In genomic region chr11:72735495-72736027, GRCh38 we compare ENCODE assay signal across 8 cellular contexts. TPM values are rescaled to one million over a fixed set of nuclear protein-coding genes. Genes with fewer than 3 reads are reported as not detected.
DNase-seq lines count a peak whose midpoint lies in the region; ATAC-seq and TF ChIP-seq lines count a peak whose summit lies in the region.

No MANE protein-coding gene starts in this region.

- H3K36me3 Mint-ChIP-seq in activated naive CD8-positive, alpha-beta T cell: peaks cover 4% of the 10 kb centered on the region
- peaks cover 13% of the 10 kb centered on the region for H3K36me3 Mint-ChIP-seq in activated naive CD8-positive, alpha-beta T cell treated with anti-CD3 and anti-CD28 coated beads, Interleukin-2, amount 50 U/mL, for 24 hours (ENCODE audit: low read depth)
- peaks cover 17% of the 10 kb centered on the region for H3K36me3 Mint-ChIP-seq in activated naive CD8-positive, alpha-beta T cell treated with anti-CD3 and anti-CD28 coated beads, Interleukin-2, amount 10 ng/mL, durations not matched to agents 7 days and 5 days

- no peaks in the 10 kb centered on the region for H3K27me3 ChIP-seq in upper lobe of right lung

- ATAC-seq in activated naive CD8-positive, alpha-beta T cell treated with anti-CD3 and anti-CD28 coated beads, Interleukin-2, amount 50 U/mL, for 24 hours: no peak
- ATAC-seq in activated naive CD8-positive, alpha-beta T cell treated with anti-CD3 and anti-CD28 coated beads, Interleukin-2, amount 10 ng/mL, durations not matched to agents 7 days and 5 days (ENCODE audit: low read depth): no peak
- ATAC-seq in upper lobe of right lung (no peak), GM18517 (IDR thresholded peaks at IDR 0.05; ENCODE audit: unreplicated experiment) (no peak)

- no peaks in the 10 kb centered on the region for H3K9me3 Mint-ChIP-seq in activated naive CD8-positive, alpha-beta T cell (ENCODE audit: low read depth)
- H3K9me3 Mint-ChIP-seq in activated naive CD8-positive, alpha-beta T cell treated with anti-CD3 and anti-CD28 coated beads, Interleukin-2, amount 50 U/mL, for 24 hours: no peaks in the 10 kb centered on the region
- H3K9me3 Mint-ChIP-seq in activated naive CD8-positive, alpha-beta T cell treated with anti-CD3 and anti-CD28 coated beads, Interleukin-2, amount 10 ng/mL, durations not matched to agents 7 days and 5 days: no peaks in the 10 kb centered on the region

- intact Hi-C loops in upper lobe of right lung (cut with DNase I): no loop called here
- intact Hi-C loops in posterior cingulate gyrus (cut with DNase I): no loop called here

- H3K27ac Mint-ChIP-seq in activated naive CD8-positive, alpha-beta T cell: peak overlapping the region; percentile 16
- H3K27ac Mint-ChIP-seq in activated naive CD8-positive, alpha-beta T cell treated with anti-CD3 and anti-CD28 coated beads, Interleukin-2, amount 50 U/mL, for 24 hours: no peak overlapping the region
- peak overlapping the region; percentile 76 for H3K27ac Mint-ChIP-seq in activated naive CD8-positive, alpha-beta T cell treated with anti-CD3 and anti-CD28 coated beads, Interleukin-2, amount 10 ng/mL, durations not matched to agents 7 days and 5 days

- peak overlapping the region; percentile 2 for H3K4me3 ChIP-seq in upper lobe of right lung

- no peak for DNase-seq in activated naive CD8-positive, alpha-beta T cell treated with anti-CD3 and anti-CD28 coated beads, Interleukin-2, amount 50 U/mL, for 24 hours
- DNase-seq in activated naive CD8-positive, alpha-beta T cell treated with anti-CD3 and anti-CD28 coated beads, Interleukin-2, amount 10 ng/mL, durations not matched to agents 7 days and 5 days: no peak
- DNase-seq in iris pigment epithelial cell (ENCODE audit: low read depth) (peak; percentile 44), upper lobe of right lung (no peak), HuH-7.5 (ENCODE audit: low spot score) (no peak), posterior cingulate gyrus (no peak)

- POLR2A ChIA-PET in activated naive CD8-positive, alpha-beta T cell treated with anti-CD3 and anti-CD28 coated beads, Interleukin-2, amount 10 ng/mL, durations not matched to agents 7 days and 5 days (lab: Charles Lee): interaction anchor here (2.7 to 3.2 kb wide), 2 partner anchors 78 to 80 kb away, joined by 12 to 13 read pairs; no protein-coding TSS in a partner anchor

- H3K36me3 ChIP-seq in upper lobe of right lung: peaks cover 8% of the 10 kb centered on the region

- H3K4me1 ChIP-seq in upper lobe of right lung: peaks cover 55% of the 10 kb centered on the region

- no peak for TF ChIP-seq CTCF in upper lobe of right lung (IDR thresholded peaks at IDR 0.05)

- peak overlapping the region; percentile 85 for H3K27ac ChIP-seq in upper lobe of right lung

- no peaks in the 10 kb centered on the region for H3K27me3 Mint-ChIP-seq in activated naive CD8-positive, alpha-beta T cell
- H3K27me3 Mint-ChIP-seq in activated naive CD8-positive, alpha-beta T cell treated with anti-CD3 and anti-CD28 coated beads, Interleukin-2, amount 50 U/mL, for 24 hours: no peaks in the 10 kb centered on the region
- H3K27me3 Mint-ChIP-seq in activated naive CD8-positive, alpha-beta T cell treated with anti-CD3 and anti-CD28 coated beads, Interleukin-2, amount 10 ng/mL, durations not matched to agents 7 days and 5 days: no peaks in the 10 kb centered on the region

- no peak overlapping the region for H3K4me3 Mint-ChIP-seq in activated naive CD8-positive, alpha-beta T cell
- no peak overlapping the region for H3K4me3 Mint-ChIP-seq in activated naive CD8-positive, alpha-beta T cell treated with anti-CD3 and anti-CD28 coated beads, Interleukin-2, amount 50 U/mL, for 24 hours
- peak overlapping the region; percentile 32 for H3K4me3 Mint-ChIP-seq in activated naive CD8-positive, alpha-beta T cell treated with anti-CD3 and anti-CD28 coated beads, Interleukin-2, amount 10 ng/mL, durations not matched to agents 7 days and 5 days

- H3K4me1 Mint-ChIP-seq in activated naive CD8-positive, alpha-beta T cell (ENCODE audit: low read depth): peaks cover 47% of the 10 kb centered on the region
- peaks cover 49% of the 10 kb centered on the region for H3K4me1 Mint-ChIP-seq in activated naive CD8-positive, alpha-beta T cell treated with anti-CD3 and anti-CD28 coated beads, Interleukin-2, amount 50 U/mL, for 24 hours
- H3K4me1 Mint-ChIP-seq in activated naive CD8-positive, alpha-beta T cell treated with anti-CD3 and anti-CD28 coated beads, Interleukin-2, amount 10 ng/mL, durations not matched to agents 7 days and 5 days: peaks cover 41% of the 10 kb centered on the region

- H3K9me3 ChIP-seq in upper lobe of right lung: no peaks in the 10 kb centered on the region

RNA-seq across cellular contexts. Expression of gene ARAP1, which starts 16.6 kb away (rescaled TPM):
- 100 to 1,000 TPM; 129 to 134 TPM for total RNA-seq in activated naive CD8-positive, alpha-beta T cell treated with anti-CD3 and anti-CD28 coated beads, Interleukin-2, amount 10 ng/mL, durations not matched to agents 7 days and 5 days
- 226 TPM for total RNA-seq in upper lobe of right lung

RNA-seq across cellular contexts. Expression of gene STARD10, which starts 58.3 kb away (rescaled TPM):
- 1 to 10 TPM; 7.8 to 8.0 TPM for total RNA-seq in activated naive CD8-positive, alpha-beta T cell treated with anti-CD3 and anti-CD28 coated beads, Interleukin-2, amount 10 ng/mL, durations not matched to agents 7 days and 5 days
- 116 TPM for total RNA-seq in upper lobe of right lung

Comparison
In these comparisons a context has a peak if more than half of its experiments do, and no peak if none do; other contexts are left out.
1. RNA of gene STARD10, which starts 58.3 kb away (total RNA-seq): 116 TPM in upper lobe of right lung (single experiment); 7.8 to 8.0 TPM in activated naive CD8-positive, alpha-beta T cell treated with anti-CD3 and anti-CD28 coated beads, Interleukin-2, amount 10 ng/mL, durations not matched to agents 7 days and 5 days; every median in the first group is over 10 times any median in the second.